17 cellular contexts compared by ENCODE assay signal in genomic region chr6:54308677-54309315, GRCh38. TPM values are rescaled to one million over a fixed set of nuclear protein-coding genes. Genes with fewer than 3 reads are reported as not detected.
"Had no signal": no experiment of that assay in that cellular context is flagged by ENCODE, and none has a peak within 500 bp of the region (broad histone marks: within the 10 kb centered on the region; RNA-seq: fewer than 3 reads in every experiment).

No MANE protein-coding gene starts in this region.

- H3K27ac ChIP-seq: epithelial cell of prostate, gastrocnemius medialis, heart right ventricle, tibial artery had no signal

- DNase-seq: activated CD4-positive, alpha-beta T cell treated with anti-CD3 and anti-CD28 coated beads, Interleukin-2, amount 50 U/mL, for 1 hour; activated CD8-positive, alpha-beta memory T cell treated with anti-CD3 and anti-CD28 coated beads for 24 hours; activated naive CD8-positive, alpha-beta T cell treated with anti-CD3 and anti-CD28 coated beads for 36 hours; effector memory CD8-positive, alpha-beta T cell; gastrocnemius medialis; heart right ventricle; mammary epithelial cell; naive thymus-derived CD8-positive, alpha-beta T cell; stimulated activated CD4-positive, alpha-beta T cell treated with anti-CD3 and anti-CD28 coated beads, Interleukin-4, amount 100 ng/mL, for 1 hour; stimulated activated naive CD4-positive, alpha-beta T cell; T1000; tibial artery had no signal

- H3K27me3 ChIP-seq: gastrocnemius medialis, heart right ventricle, tibial artery had no signal

- H3K36me3 ChIP-seq: gastrocnemius medialis, heart right ventricle, tibial artery had no signal

- H3K4me3 ChIP-seq: gastrocnemius medialis, heart right ventricle, tibial artery had no signal

- H3K4me1 ChIP-seq: gastrocnemius medialis, heart right ventricle, tibial artery had no signal

- H3K9me3 ChIP-seq: gastrocnemius medialis, heart right ventricle, tibial artery had no signal

- ATAC-seq: activated CD4-positive, CD25-positive, alpha-beta regulatory T cell treated with anti-CD3 and anti-CD28 coated beads, Interleukin-2, amount 50 U/mL, for 24 hours; effector memory CD8-positive, alpha-beta T cell; gastrocnemius medialis; heart right ventricle; left lobe of liver; naive thymus-derived CD8-positive, alpha-beta T cell had no signal

RNA-seq across cellular contexts. Expression of gene TINAG, which starts 0.6 kb away (rescaled TPM):
- total RNA-seq: activated naive CD8-positive, alpha-beta T cell treated with anti-CD3 and anti-CD28 coated beads for 36 hours; left lobe of liver; mammary epithelial cell; mononuclear cell; naive thymus-derived CD8-positive, alpha-beta T cell; subcutaneous adipose tissue had no signal
- polyA plus RNA-seq: mammary epithelial cell; naive thymus-derived CD8-positive, alpha-beta T cell had no signal
